Comparison of ENCODE assay signal across 8 cellular contexts in genomic region chr20:45935416-45936046, GRCh38. TPM values are rescaled to one million over a fixed set of nuclear protein-coding genes. Genes with fewer than 3 reads are reported as not detected.
A peak's percentile ranks its signal among the peaks of the same experiment; 100 is the strongest.
DNase-seq lines count a peak whose midpoint lies in the region; TF ChIP-seq lines count a peak whose summit lies in the region.

No MANE protein-coding gene starts in this region.

- H3K36me3 Mint-ChIP-seq in activated T-cell treated with anti-CD3 and anti-CD28 coated beads, Interleukin-2, amount 50 U/mL, for 24 hours (ENCODE audit: low read depth): peaks cover 53% of the 10 kb centered on the region
- H3K36me3 Mint-ChIP-seq in chondrocyte (ENCODE audit: low read depth): peaks cover 20% of the 10 kb centered on the region

- TF ChIP-seq CTCF in chondrocyte (IDR thresholded peaks at IDR 0.05) (no peak), uterus (IDR thresholded peaks at IDR 0.05) (no peak)

- H3K36me3 ChIP-seq in mesodermal cell (ENCODE audit: control insufficient read depth, insufficient read depth, low read length): peaks cover 50% of the 10 kb centered on the region
- no peaks in the 10 kb centered on the region for H3K36me3 ChIP-seq in uterus

- no peaks in the 10 kb centered on the region for H3K27me3 ChIP-seq in uterus

- H3K9me3 Mint-ChIP-seq in activated T-cell treated with anti-CD3 and anti-CD28 coated beads, Interleukin-2, amount 50 U/mL, for 24 hours: no peaks in the 10 kb centered on the region
- no peaks in the 10 kb centered on the region for H3K9me3 Mint-ChIP-seq in chondrocyte (ENCODE audit: low read depth)

- intact Hi-C loops in uterus (cut with DNase I; ENCODE audit: low total_unique reads): no loop called here

- peaks cover 37% of the 10 kb centered on the region for H3K4me1 Mint-ChIP-seq in activated T-cell treated with anti-CD3 and anti-CD28 coated beads, Interleukin-2, amount 50 U/mL, for 24 hours (ENCODE audit: low read depth)
- peaks cover 13% of the 10 kb centered on the region for H3K4me1 Mint-ChIP-seq in chondrocyte (ENCODE audit: low read depth)

- H3K4me3 ChIP-seq in mesodermal cell (ENCODE audit: extremely low read depth, insufficient read depth, low read length, poor library complexity, severe bottlenecking) (peak overlapping the region; percentile 78), uterus (peak overlapping the region; percentile 42 to 44)

- peak overlapping the region; percentile 96 for H3K27ac Mint-ChIP-seq in activated T-cell treated with anti-CD3 and anti-CD28 coated beads, Interleukin-2, amount 50 U/mL, for 24 hours
- peak overlapping the region; percentile 93 for H3K27ac Mint-ChIP-seq in chondrocyte (ENCODE audit: unreplicated experiment)

- no peak for DNase-seq in activated T-cell treated with anti-CD3 and anti-CD28 coated beads, Interleukin-2, amount 50 U/mL, for 24 hours
- DNase-seq in activated T-cell treated with anti-CD3 and anti-CD28 coated beads for 4 hours (no peak), LHCN-M2 (ENCODE audit: low read depth) (peak; percentile 51), chondrocyte (ENCODE audit: low spot score) (no peak), uterus (no peak), AML-193 (lab: John Stamatoyannopoulos, UW) (no peak)
- no peak for DNase-seq in stimulated activated CD4-positive, alpha-beta T cell treated with anti-CD3 and anti-CD28 coated beads, Interleukin-4, amount 100 ng/mL, for 24 hours

- H3K27ac ChIP-seq in mesodermal cell (ENCODE audit: low read depth, low read length, severe bottlenecking): peak overlapping the region; percentile 100
- H3K27ac ChIP-seq in uterus: peak overlapping the region; percentile 85 to 99

- H3K4me1 ChIP-seq in mesodermal cell (ENCODE audit: control insufficient read depth, insufficient read depth, low read length, poor library complexity, severe bottlenecking): peaks cover 15% of the 10 kb centered on the region
- peaks cover 3 to 6% of the 10 kb centered on the region in 2 donors for H3K4me1 ChIP-seq in uterus

- peak overlapping the region; percentile 99 for H3K4me3 Mint-ChIP-seq in activated T-cell treated with anti-CD3 and anti-CD28 coated beads, Interleukin-2, amount 50 U/mL, for 24 hours
- peak overlapping the region; percentile 86 for H3K4me3 Mint-ChIP-seq in chondrocyte (ENCODE audit: unreplicated experiment)

- H3K27me3 Mint-ChIP-seq in activated T-cell treated with anti-CD3 and anti-CD28 coated beads, Interleukin-2, amount 50 U/mL, for 24 hours: no peaks in the 10 kb centered on the region
- H3K27me3 Mint-ChIP-seq in chondrocyte (ENCODE audit: low read depth): no peaks in the 10 kb centered on the region

- no peaks in the 10 kb centered on the region for H3K9me3 ChIP-seq in mesodermal cell (ENCODE audit: control insufficient read depth, low read length)
- H3K9me3 ChIP-seq in uterus: no peaks in the 10 kb centered on the region

- no peak for TF ChIP-seq POLR2A in uterus (IDR thresholded peaks at IDR 0.05)

- 21 to 33% methylated on average over 16 to 20 of the region's 21 CpGs for WGBS in mesodermal cell (ENCODE audit: insufficient coverage in 2 of 2), 2 experiments

RNA-seq across cellular contexts. Expression of gene PCIF1, which starts 1.0 kb away (rescaled TPM):
- 10.2 and 13.6 TPM in 2 replicates for total RNA-seq in LHCN-M2 (2014; rRNA removed)
- polyA plus RNA-seq in LHCN-M2 (2012): 25.7 TPM
- total RNA-seq in chondrocyte: 23.5 to 25.7 TPM (median 24.9 TPM) in 3 replicates
- polyA plus RNA-seq in mesodermal cell (2013, experiment 1 of 2): 32.8 TPM
- 27.7 TPM for polyA plus RNA-seq in mesodermal cell (2013, experiment 2 of 2)
- 10 to 100 TPM; 11.0 to 71.0 (median 40.0) TPM for total RNA-seq in uterus

RNA-seq across cellular contexts. Expression of gene PLTP, which starts 23.6 kb away (rescaled TPM):
- total RNA-seq in LHCN-M2 (2014; rRNA removed) (7.2 and 10.3 TPM in 2 replicates), chondrocyte (48.1 to 53.1 TPM (median 48.5 TPM) in 3 replicates), uterus (100 to 1,000 TPM in 2 of 4 donors, 10 to 100 TPM in 2; 31.2 to 221 (median 113) TPM)
- 8.0 TPM for polyA plus RNA-seq in LHCN-M2 (2012)
- 142 TPM for polyA plus RNA-seq in mesodermal cell (2013, experiment 1 of 2)
- polyA plus RNA-seq in mesodermal cell (2013, experiment 2 of 2): 122 TPM

RNA-seq across cellular contexts. Expression of gene ZNF335, which starts 36.5 kb away (rescaled TPM):
- total RNA-seq in LHCN-M2 (2014; rRNA removed): 15.3 and 15.9 TPM in 2 replicates
- polyA plus RNA-seq in LHCN-M2 (2012): 8.5 TPM
- 14.2 to 18.3 TPM (median 14.6 TPM) in 3 replicates for total RNA-seq in chondrocyte
- polyA plus RNA-seq in mesodermal cell (2013, experiment 1 of 2): 15.3 TPM
- polyA plus RNA-seq in mesodermal cell (2013, experiment 2 of 2): 11.1 TPM
- total RNA-seq in uterus: 10 to 100 TPM; 14.9 to 40.0 (median 29.0) TPM

RNA-seq across cellular contexts. Expression of gene CTSA, which starts 44.4 kb away (rescaled TPM):
- 118 and 180 TPM in 2 replicates for total RNA-seq in LHCN-M2 (2014; rRNA removed)
- polyA plus RNA-seq in LHCN-M2 (2012): 196 TPM
- total RNA-seq in chondrocyte: 172 to 199 TPM (median 175 TPM) in 3 replicates
- 60.2 TPM for polyA plus RNA-seq in mesodermal cell (2013, experiment 1 of 2)
- 51.1 TPM for polyA plus RNA-seq in mesodermal cell (2013, experiment 2 of 2)
- total RNA-seq in uterus: 10 to 100 TPM; 20.6 to 66.9 (median 32.5) TPM

RNA-seq across cellular contexts. Expression of gene NEURL2, which starts 44.5 kb away (rescaled TPM):
- total RNA-seq in LHCN-M2 (2014; rRNA removed) (5.4 and 9.0 TPM in 2 replicates), chondrocyte (1.8 to 3.0 TPM (median 2.7 TPM) in 3 replicates), uterus (10 to 100 TPM in 1 of 4 donors, 1 to 10 TPM in 2, under 1 TPM in 1; 0.29 to 11.5 (median 4.7) TPM)
- 3.5 TPM for polyA plus RNA-seq in LHCN-M2 (2012)
- polyA plus RNA-seq in mesodermal cell (2013, experiment 1 of 2): 1.7 TPM
- 1.2 TPM for polyA plus RNA-seq in mesodermal cell (2013, experiment 2 of 2)
